22 cellular contexts compared by ENCODE assay signal in the genomic region with DNA sequence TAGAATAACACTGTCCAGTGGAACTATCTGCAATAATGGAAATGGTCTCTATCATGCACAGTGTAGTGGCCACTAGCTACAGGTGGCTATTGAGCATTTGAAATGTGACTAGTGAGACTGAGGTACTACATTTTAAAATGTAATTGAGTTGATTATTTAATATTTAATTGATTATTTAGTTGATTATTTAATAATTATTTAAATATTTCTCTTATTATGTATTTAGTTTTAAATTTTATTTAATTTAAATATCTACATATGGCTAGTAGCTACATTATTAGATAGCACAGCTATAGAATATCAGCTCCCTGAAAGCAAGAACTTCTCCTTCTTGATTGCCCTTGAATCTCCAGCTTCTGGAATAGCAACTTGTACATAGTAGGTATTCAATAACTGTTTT. TPM values are rescaled to one million over a fixed set of nuclear protein-coding genes. Genes with fewer than 3 reads are reported as not detected.
DNase-seq lines count a peak whose midpoint lies in the region; ATAC-seq, FAIRE-seq and TF ChIP-seq lines count a peak whose summit lies in the region.
"Had no signal": no experiment of that assay in that cellular context is flagged by ENCODE, and none has a peak within 500 bp of the region (broad histone marks: within the 10 kb centered on the region; RNA-seq: fewer than 3 reads in every experiment).

No MANE protein-coding gene starts in this region.

- no peak overlapping the region for H3K4me2 ChIP-seq in GM23338
- H3K4me2 ChIP-seq: A549; BLaER1 treated with 17β-estradiol and CSF1 and Interleukin-3, amounts not matched to agents 10 nM and 100 nM had no signal

- H3K4me1 Mint-ChIP-seq in GM23338 = no peaks in the 10 kb centered on the region
- no peaks in the 10 kb centered on the region for H3K4me1 Mint-ChIP-seq in WTC11
- H3K4me1 Mint-ChIP-seq: B cell had no signal

- CTCF ChIA-PET in WTC11 (lab: Charles Lee) = no interaction called here

- DNase-seq in GM23338 (ENCODE audit: low spot score) = no peak
- no peak for DNase-seq in WTC11 (ENCODE audit: low spot score)
- no peak for DNase-seq in kidney
- DNase-seq in central memory CD4-positive, alpha-beta T cell = no peak
- no peak for DNase-seq in NCI-H446 treated with DMSO at 0.1 percent for 48 hours (lab: John Stamatoyannopoulos, UW)
- DNase-seq: AML-193; Caco-2; Calu3; CD4-positive, alpha-beta T cell; CD8-positive, alpha-beta T cell; DMS79 treated with DMSO at 0.1 percent for 48 hours; GF-D8 had no signal

- H3K9me2 ChIP-seq in GM23338 (ENCODE audit: insufficient read depth) = 0 out of 2 replicates have a peak, but pooled peaks cover 5% of the 10 kb centered on the region

- H3F3A ChIP-seq in GM23338 (replicated peaks; ENCODE audit: low read depth) = no peaks in the 10 kb centered on the region

- no peaks in the 10 kb centered on the region; the same call in 1 of the 2 replicates for H3K36me3 ChIP-seq in GM23338 (ENCODE audit: insufficient read depth)
- H3K36me3 ChIP-seq in kidney (ENCODE audit: control insufficient read depth in 1 of 2, insufficient read depth in 2 of 2, low read length in 2 of 2) = no peaks in the 10 kb centered on the region
- H3K36me3 ChIP-seq: BLaER1 treated with 17β-estradiol and CSF1 and Interleukin-3, amounts not matched to agents 10 nM and 100 nM had no signal

- H3K4me3 Mint-ChIP-seq in GM23338 (no peak overlapping the region), WTC11 (no peak overlapping the region)
- H3K4me3 Mint-ChIP-seq: B cell; CD4-positive, alpha-beta T cell; CD8-positive, alpha-beta T cell had no signal

- H4K20me1 ChIP-seq in GM23338 (replicated peaks; ENCODE audit: insufficient read depth) = no peaks in the 10 kb centered on the region
- H4K20me1 ChIP-seq: BLaER1 treated with 17β-estradiol and CSF1 and Interleukin-3, amounts not matched to agents 10 nM and 100 nM had no signal

- H3K79me2 ChIP-seq in GM23338 (replicated peaks; ENCODE audit: insufficient read depth) = no peaks in the 10 kb centered on the region

- intact Hi-C loops in kidney (cut with DNase I) = no loop called here

- FAIRE-seq in kidney (lab: Jason Lieb, UNC) = peak; percentile 73
- FAIRE-seq: A549, D721Med, G401.6, GM12891, GM19239 had no signal

- H2AFZ ChIP-seq in GM23338 = 0 out of 2 replicates have a peak overlapping the region, but pooled peaks have one; percentile 47

- H3K4me1 ChIP-seq in GM23338 (ENCODE audit: insufficient read depth) (no peaks in the 10 kb centered on the region), kidney (ENCODE audit: control insufficient read depth in 1 of 2, insufficient read depth in 1 of 2, low read depth in 1 of 2, low read length in 2 of 2) (no peaks in the 10 kb centered on the region)
- H3K4me1 ChIP-seq: A549; BLaER1 treated with 17β-estradiol and CSF1 and Interleukin-3, amounts not matched to agents 10 nM and 100 nM; Caco-2 had no signal

- H3K9me3 Mint-ChIP-seq in GM23338 (peaks cover 6% of the 10 kb centered on the region), WTC11 (peaks cover 8% of the 10 kb centered on the region)
- H3K9me3 Mint-ChIP-seq: CD8-positive, alpha-beta T cell had no signal

- ATAC-seq in GM23338 (no peak), WTC11 (no peak)
- ATAC-seq: A549; CD8-positive, alpha-beta T cell had no signal

- H3K27me3 Mint-ChIP-seq in GM23338 (ENCODE audit: insufficient read depth, low read depth, poor library complexity) (peaks cover 2% of the 10 kb centered on the region), WTC11 (ENCODE audit: low read depth) (no peaks in the 10 kb centered on the region)

- POLR2A ChIA-PET in WTC11 (lab: Charles Lee) = no interaction called here

- TF ChIP-seq CTCF in GM23338 (conservative IDR thresholded peaks at IDR 0.05; ENCODE audit: low read depth in 2 of 2) = no peak
- no peak for TF ChIP-seq CTCF in WTC11 (IDR thresholded peaks at IDR 0.05)
- no peak for TF ChIP-seq CTCF in kidney (IDR thresholded peaks at IDR 0.05; ENCODE audit: borderline replicate concordance, extremely low read depth, insufficient read depth)

- no peaks in the 10 kb centered on the region for H3K36me3 Mint-ChIP-seq in GM23338 (ENCODE audit: low read depth)
- H3K36me3 Mint-ChIP-seq in WTC11 = no peaks in the 10 kb centered on the region
- H3K36me3 Mint-ChIP-seq: CD8-positive, alpha-beta T cell had no signal

- H3K27ac Mint-ChIP-seq in GM23338 (no peak overlapping the region), WTC11 (no peak overlapping the region)
- H3K27ac Mint-ChIP-seq: B cell; CD4-positive, alpha-beta T cell; CD8-positive, alpha-beta T cell had no signal

- no peak overlapping the region for H3K27ac ChIP-seq in GM23338 (ENCODE audit: low read depth)
- no peak overlapping the region for H3K27ac ChIP-seq in kidney (ENCODE audit: low read depth in 2 of 2, low read length in 2 of 2)
- H3K27ac ChIP-seq: 22Rv1; A549; BLaER1 treated with 17β-estradiol and CSF1 and Interleukin-3, amounts not matched to agents 10 nM and 100 nM; C4-2B had no signal

- no peak overlapping the region for H3K9ac ChIP-seq in kidney (ENCODE audit: low read length in 2 of 2)
- H3K9ac ChIP-seq: BLaER1 treated with 17β-estradiol and CSF1 and Interleukin-3, amounts not matched to agents 10 nM and 100 nM had no signal

- no peak overlapping the region for H3K4me3 ChIP-seq in GM23338
- H3K4me3 ChIP-seq in kidney (ENCODE audit: low read length in 2 of 2) = no peak overlapping the region
- H3K4me3 ChIP-seq: A549; BLaER1 treated with 17β-estradiol and CSF1 and Interleukin-3, amounts not matched to agents 10 nM and 100 nM had no signal

- H3K9me3 ChIP-seq in kidney (ENCODE audit: control insufficient read depth in 1 of 2, low read length in 2 of 2) = no peaks in the 10 kb centered on the region
- H3K9me3 ChIP-seq: A549, Caco-2 had no signal

- H3K27me3 ChIP-seq in GM23338 (ENCODE audit: insufficient read depth) = no peaks in the 10 kb centered on the region
- H3K27me3 ChIP-seq: BLaER1 treated with 17β-estradiol and CSF1 and Interleukin-3, amounts not matched to agents 10 nM and 100 nM had no signal

TF ChIP-seq in GM23338, 12 proteins besides CTCF, POLR2A, EP300 and RAD21 (continues in another document):
- TF ChIP-seq, protein P1, sequence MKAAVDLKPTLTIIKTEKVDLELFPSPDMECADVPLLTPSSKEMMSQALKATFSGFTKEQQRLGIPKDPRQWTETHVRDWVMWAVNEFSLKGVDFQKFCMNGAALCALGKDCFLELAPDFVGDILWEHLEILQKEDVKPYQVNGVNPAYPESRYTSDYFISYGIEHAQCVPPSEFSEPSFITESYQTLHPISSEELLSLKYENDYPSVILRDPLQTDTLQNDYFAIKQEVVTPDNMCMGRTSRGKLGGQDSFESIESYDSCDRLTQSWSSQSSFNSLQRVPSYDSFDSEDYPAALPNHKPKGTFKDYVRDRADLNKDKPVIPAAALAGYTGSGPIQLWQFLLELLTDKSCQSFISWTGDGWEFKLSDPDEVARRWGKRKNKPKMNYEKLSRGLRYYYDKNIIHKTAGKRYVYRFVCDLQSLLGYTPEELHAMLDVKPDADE (IDR thresholded peaks at IDR 0.05) = no peak
- TF ChIP-seq ZNF114 (CRISPR knock-in tag; IDR thresholded peaks at IDR 0.05) (no peak), CREB1 (CRISPR knock-in tag; IDR thresholded peaks at IDR 0.05; ENCODE audit: low read depth) (no peak), NANOG (IDR thresholded peaks at IDR 0.05; ENCODE audit: borderline replicate concordance) (no peak)

TF ChIP-seq in WTC11, 78 proteins besides CTCF, POLR2A, EP300 and RAD21:
- TF ChIP-seq FOXK1 (CRISPR knock-in tag; IDR thresholded peaks at IDR 0.05) (no peak), HMGA2 (CRISPR knock-in tag; IDR thresholded peaks at IDR 0.05) (peak; percentile 99)

RNA-seq across cellular contexts. Expression of gene ZNF521, which starts 12.8 kb away (rescaled TPM):
- 9.2 and 10.4 TPM in 2 replicates for total RNA-seq in GM23338 (2014; rRNA removed; shearing (Covaris generic))
- polyA plus RNA-seq in GM23338 (2016; fragmentation: Nextera tagmentation; extraction: Ambion mirVana) (3.1 and 3.8 TPM in 2 replicates), kidney (ENCODE audit: insufficient read depth, low read depth, low replicate concordance) (1.8 TPM)
- total RNA-seq in WTC11 (2021) (13.8 to 16.9 TPM (median 15.3 TPM) in 3 replicates), kidney (18.0 TPM)
- total RNA-seq: A172; Caco-2; Calu3; CD4-positive, alpha-beta T cell; CD8-positive, alpha-beta T cell had no signal
- polyA plus RNA-seq: A549 had no signal
